Comparison of ENCODE assay signal across 25 cellular contexts in the genomic region with DNA sequence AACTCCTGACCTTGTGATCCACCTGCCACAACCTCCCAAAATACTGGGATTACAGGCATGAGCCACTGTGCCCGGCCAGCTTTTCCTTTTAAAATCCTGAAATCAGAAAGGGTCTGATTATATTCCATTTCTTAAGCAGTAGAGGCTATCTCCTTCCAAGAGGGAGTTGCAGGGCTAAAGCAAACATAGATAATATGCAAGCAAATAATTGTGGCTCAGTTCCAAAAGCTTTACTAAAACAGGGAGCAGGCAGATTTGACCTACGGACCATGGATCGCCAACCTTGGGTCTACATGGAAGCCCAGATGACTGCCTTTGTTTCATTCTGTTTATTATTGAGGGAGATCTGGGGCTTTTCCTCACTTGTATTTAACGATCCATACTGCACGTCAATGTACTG. TPM values are rescaled to one million over a fixed set of nuclear protein-coding genes. Genes with fewer than 3 reads are reported as not detected.
"Had no signal": no experiment of that assay in that cellular context is flagged by ENCODE, and none has a peak within 500 bp of the region (broad histone marks: within the 10 kb centered on the region; RNA-seq: fewer than 3 reads in every experiment).

No MANE protein-coding gene starts in this region.

- H3K4me3 Mint-ChIP-seq: T-cell had no signal

- DNase-seq: KBM-7; MV-4-11; NCI-H1048; NCI-H1105; NCI-H1436 treated with DMSO at 0.1 percent for 48 hours; NCI-H187; NCI-H2029; NCI-H2081 treated with DMSO at 0.1 percent for 48 hours; NCI-H2171; NCI-H226; NCI-H446; NCI-H510A; NCI-H524 treated with DMSO at 0.1 percent for 48 hours; NCI-H69; NK-92 treated with Interleukin-12 subunit alpha and Interleukin-12 subunit beta, amount 100 ng/mL, for 24 hours; PC-3; SHP77; SK-N-SH; SW 1271; T-cell had no signal

- H3K9me3 Mint-ChIP-seq: T-cell had no signal

- H3K27ac Mint-ChIP-seq: T-cell had no signal

- H3K4me1 Mint-ChIP-seq: T-cell had no signal

- H3K9me3 ChIP-seq: SK-N-SH had no signal

- H3K36me3 Mint-ChIP-seq: T-cell had no signal

- H3K27ac ChIP-seq: RWPE1 had no signal

RNA-seq across cellular contexts. Expression of gene CLEC3A, which starts 38.4 kb away (rescaled TPM):
- total RNA-seq: LHCN-M2, MCF 10A, OCI-LY7, PC-3, SK-MEL-5, T-cell had no signal
